ENCODE assay signal across 10 cellular contexts in the genomic region with DNA sequence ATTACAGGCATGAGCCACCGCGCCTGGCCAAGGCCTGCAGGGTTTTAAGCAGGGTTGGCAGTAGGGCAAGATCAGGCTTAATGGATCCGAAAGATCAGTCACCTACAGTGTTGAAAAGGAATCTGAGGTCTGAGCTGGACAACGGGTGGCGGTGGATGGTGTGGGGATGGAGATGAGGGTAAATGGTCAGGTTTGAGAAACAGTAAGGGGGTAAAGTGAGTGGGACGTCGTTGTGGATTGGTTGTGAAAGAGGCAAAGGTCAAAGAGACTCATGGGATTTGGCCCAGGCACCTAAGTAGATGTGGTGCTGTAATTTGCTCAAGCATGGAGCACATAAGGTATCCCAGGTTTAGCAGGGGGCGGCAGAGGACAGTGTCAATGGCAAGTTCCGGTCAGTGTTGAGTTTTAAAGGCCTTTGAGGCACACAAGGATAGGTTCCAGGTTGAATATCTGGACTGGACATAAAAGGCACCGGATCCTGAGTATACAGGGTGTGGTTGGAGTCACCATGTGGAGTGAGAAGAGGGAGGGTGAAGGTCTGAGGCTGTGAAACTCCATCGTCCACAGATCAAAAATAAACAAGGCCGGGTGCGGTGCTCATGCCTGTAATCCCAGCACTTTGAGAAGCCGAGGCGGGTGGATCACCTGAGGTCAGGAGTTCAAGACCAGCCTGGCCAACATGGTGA. TPM values are rescaled to one million over a fixed set of nuclear protein-coding genes. Genes with fewer than 3 reads are reported as not detected.
DNase-seq lines count a peak whose midpoint lies in the region; ATAC-seq and TF ChIP-seq lines count a peak whose summit lies in the region.
"Had no signal": no experiment of that assay in that cellular context is flagged by ENCODE, and none has a peak within 500 bp of the region (broad histone marks: within the 10 kb centered on the region; RNA-seq: fewer than 3 reads in every experiment).

No MANE protein-coding gene starts in this region.

- H3K27me3 ChIP-seq in CD4-positive, alpha-beta memory T cell (ENCODE audit: insufficient read depth, low read length), result no peaks in the 10 kb centered on the region
- H3K27me3 ChIP-seq in WERI-Rb-1 (ENCODE audit: insufficient read depth, low read depth, severe bottlenecking), result no peaks in the 10 kb centered on the region

- peaks cover 32% of the 10 kb centered on the region for H3K4me1 ChIP-seq in CD4-positive, alpha-beta memory T cell (ENCODE audit: insufficient read depth, low read length)

- no peak overlapping the region for H3K27ac ChIP-seq in CD4-positive, alpha-beta memory T cell (ENCODE audit: low read depth, low read length)
- H3K27ac ChIP-seq in WERI-Rb-1, result no peak overlapping the region

- no peaks in the 10 kb centered on the region for H3K9me3 ChIP-seq in CD4-positive, alpha-beta memory T cell (ENCODE audit: control insufficient read depth in 1 of 2, low read length in 2 of 2)
- no peaks in the 10 kb centered on the region for H3K9me3 ChIP-seq in WERI-Rb-1 (ENCODE audit: severe bottlenecking)

- CTCF ChIA-PET in CD4-positive, alpha-beta memory T cell (lab: Charles Lee; ENCODE audit: partially characterized antibody), result interaction anchor here (1.0 kb wide), 1 partner anchor 125 kb away, joined by 5 read pairs; no protein-coding TSS in a partner anchor

- no peak for TF ChIP-seq EP300 in Ishikawa (IDR thresholded peaks at IDR 0.05; ENCODE audit: borderline replicate concordance)

- 0 out of 2 replicates have a peak, but pooled peaks have one; percentile 2 for TF ChIP-seq RAD21 in Ishikawa (IDR thresholded peaks at IDR 0.05; ENCODE audit: low read depth)

- no peak overlapping the region for H3K4me3 ChIP-seq in CD4-positive, alpha-beta memory T cell (ENCODE audit: low read length in 2 of 2)
- H3K4me3 ChIP-seq in WERI-Rb-1 (ENCODE audit: low read depth, low read length), result no peak overlapping the region

- H3K4me1 Mint-ChIP-seq in CD4-positive, alpha-beta memory T cell, result peaks cover 29 to 60% (median 41%) of the 10 kb centered on the region in 4 donors
- peaks cover 3 to 14% of the 10 kb centered on the region in 2 donors for H3K4me1 Mint-ChIP-seq in effector memory CD8-positive, alpha-beta T cell (ENCODE audit: low read depth in 2 of 2)
- peaks cover 57% of the 10 kb centered on the region for H3K4me1 Mint-ChIP-seq in nephron

- no peaks in the 10 kb centered on the region for H3K36me3 Mint-ChIP-seq in CD4-positive, alpha-beta memory T cell
- no peaks in the 10 kb centered on the region for H3K36me3 Mint-ChIP-seq in effector memory CD8-positive, alpha-beta T cell (ENCODE audit: insufficient read depth)
- H3K36me3 Mint-ChIP-seq in nephron (ENCODE audit: low read depth), result no peaks in the 10 kb centered on the region

- no peaks in the 10 kb centered on the region for H3K27me3 Mint-ChIP-seq in CD4-positive, alpha-beta memory T cell
- H3K27me3 Mint-ChIP-seq in effector memory CD8-positive, alpha-beta T cell, result peaks cover 0 to 14% of the 10 kb centered on the region in 2 donors
- no peaks in the 10 kb centered on the region for H3K27me3 Mint-ChIP-seq in nephron (ENCODE audit: low read depth)

- H3K36me3 ChIP-seq in CD4-positive, alpha-beta memory T cell (ENCODE audit: insufficient read depth, low read length), result no peaks in the 10 kb centered on the region
- H3K36me3 ChIP-seq in WERI-Rb-1, result no peaks in the 10 kb centered on the region

- H3K9me3 Mint-ChIP-seq in CD4-positive, alpha-beta memory T cell, result no peaks in the 10 kb centered on the region
- no peaks in the 10 kb centered on the region for H3K9me3 Mint-ChIP-seq in effector memory CD8-positive, alpha-beta T cell
- no peaks in the 10 kb centered on the region for H3K9me3 Mint-ChIP-seq in nephron

- no peak for TF ChIP-seq CTCF in nephron (IDR thresholded peaks at IDR 0.05; ENCODE audit: unreplicated experiment in 3 of 3)
- no peak for TF ChIP-seq CTCF in WERI-Rb-1 (IDR thresholded peaks at IDR 0.05; ENCODE audit: low read depth, low read length)

- intact Hi-C loops in CD4-positive, alpha-beta memory T cell (cut with micrococcal nuclease), result loop anchor here (2.0 kb wide), 1 partner anchor 22 kb away; the partner anchor contains the start of gene ARMC7

- DNase-seq in CD4-positive, alpha-beta memory T cell, result no peak
- no peak for DNase-seq in effector memory CD8-positive, alpha-beta T cell
- no peak for DNase-seq in middle frontal gyrus (ENCODE audit: extremely low spot score, low spot score)
- no peak for DNase-seq in WERI-Rb-1
- DNase-seq in hippocampal formation (lab: John Stamatoyannopoulos, UW), result no peak
- DNase-seq: MM.1S, NCI-H82 had no signal

- H3K4me3 Mint-ChIP-seq in CD4-positive, alpha-beta memory T cell, result peak overlapping the region; percentile 37 to 86 (median 80)
- H3K4me3 Mint-ChIP-seq in effector memory CD8-positive, alpha-beta T cell, result peak overlapping the region; percentile 65 to 73
- H3K4me3 Mint-ChIP-seq in nephron, result peak overlapping the region; percentile 73 to 84 (median 78)

- peak overlapping the region in 6 of 7 donors; percentile 4 to 97 (median 80) for H3K27ac Mint-ChIP-seq in CD4-positive, alpha-beta memory T cell
- H3K27ac Mint-ChIP-seq in effector memory CD8-positive, alpha-beta T cell, result peak overlapping the region; percentile 32 to 83
- peak overlapping the region; percentile 67 to 86 (median 86) for H3K27ac Mint-ChIP-seq in nephron

- no peak for ATAC-seq in effector memory CD8-positive, alpha-beta T cell (replicated peaks)
- no peak for ATAC-seq in GM18907 (IDR thresholded peaks at IDR 0.05; ENCODE audit: unreplicated experiment)

- POLR2A ChIA-PET in CD4-positive, alpha-beta memory T cell (lab: Charles Lee; ENCODE audit: partially characterized antibody), result interaction anchor here (0.7 to 3.3 kb wide), 8 partner anchors 9 to 119 kb away, joined by 3 to 26 read pairs (median 5); partner anchors contain the start of genes JPT1, MRPL58, NUP85 and SUMO2

TF ChIP-seq in Ishikawa, 13 proteins besides CTCF, POLR2A, EP300 and RAD21:
- TF ChIP-seq NFIC (IDR thresholded peaks at IDR 0.05), result no peak
- no peak for TF ChIP-seq REST (IDR thresholded peaks at IDR 0.05; ENCODE audit: low read depth)
- TF ChIP-seq, protein P1, sequence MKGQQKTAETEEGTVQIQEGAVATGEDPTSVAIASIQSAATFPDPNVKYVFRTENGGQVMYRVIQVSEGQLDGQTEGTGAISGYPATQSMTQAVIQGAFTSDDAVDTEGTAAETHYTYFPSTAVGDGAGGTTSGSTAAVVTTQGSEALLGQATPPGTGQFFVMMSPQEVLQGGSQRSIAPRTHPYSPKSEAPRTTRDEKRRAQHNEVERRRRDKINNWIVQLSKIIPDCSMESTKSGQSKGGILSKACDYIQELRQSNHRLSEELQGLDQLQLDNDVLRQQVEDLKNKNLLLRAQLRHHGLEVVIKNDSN (IDR thresholded peaks at IDR 0.05), result no peak
- TF ChIP-seq CREB1 (IDR thresholded peaks at IDR 0.05; ENCODE audit: low read depth), result no peak
- TF ChIP-seq MAX (IDR thresholded peaks at IDR 0.05), result no peak
- TF ChIP-seq TAF1 (IDR thresholded peaks at IDR 0.05; ENCODE audit: low read depth), result no peak
- no peak for TF ChIP-seq TCF12 (IDR thresholded peaks at IDR 0.05; ENCODE audit: low read depth)
- no peak for TF ChIP-seq CEBPB (IDR thresholded peaks at IDR 0.05)

RNA-seq across cellular contexts. Expression of gene SLC16A5, which starts 1.1 kb away (rescaled TPM):
- 10 to 100 TPM; 12.5 to 13.9 TPM for total RNA-seq in CD4-positive, alpha-beta memory T cell
- polyA plus RNA-seq in CD4-positive, alpha-beta memory T cell, result 1 to 10 TPM; 2.9 to 3.7 TPM

RNA-seq across cellular contexts. Expression of gene ARMC7, which starts 23.1 kb away (rescaled TPM):
- 10 to 100 TPM; 20.0 to 21.9 TPM for total RNA-seq in CD4-positive, alpha-beta memory T cell
- polyA plus RNA-seq in CD4-positive, alpha-beta memory T cell, result 1 to 10 TPM; 1.3 to 3.5 TPM

RNA-seq across cellular contexts. Expression of gene KCTD2, which starts 39.6 kb away (rescaled TPM):
- 10 to 100 TPM; 31.1 to 31.7 TPM for total RNA-seq in CD4-positive, alpha-beta memory T cell
- 10 to 100 TPM in 1 of 2 donors, 1 to 10 TPM in 1; 2.3 to 11.6 TPM for polyA plus RNA-seq in CD4-positive, alpha-beta memory T cell

RNA-seq across cellular contexts. Expression of gene ATP5PD, which starts 39.9 kb away (rescaled TPM):
- 100 to 1,000 TPM; 167 to 171 TPM for total RNA-seq in CD4-positive, alpha-beta memory T cell
- 100 to 1,000 TPM; 428 to 552 TPM for polyA plus RNA-seq in CD4-positive, alpha-beta memory T cell

RNA-seq across cellular contexts. Expression of gene NT5C, which starts 44.9 kb away (rescaled TPM):
- 10 to 100 TPM; 40.1 to 46.6 TPM for total RNA-seq in CD4-positive, alpha-beta memory T cell
- 10 to 100 TPM; 22.4 to 32.6 TPM for polyA plus RNA-seq in CD4-positive, alpha-beta memory T cell
